ENCODE assay signal across 23 cellular contexts in the genomic region with DNA sequence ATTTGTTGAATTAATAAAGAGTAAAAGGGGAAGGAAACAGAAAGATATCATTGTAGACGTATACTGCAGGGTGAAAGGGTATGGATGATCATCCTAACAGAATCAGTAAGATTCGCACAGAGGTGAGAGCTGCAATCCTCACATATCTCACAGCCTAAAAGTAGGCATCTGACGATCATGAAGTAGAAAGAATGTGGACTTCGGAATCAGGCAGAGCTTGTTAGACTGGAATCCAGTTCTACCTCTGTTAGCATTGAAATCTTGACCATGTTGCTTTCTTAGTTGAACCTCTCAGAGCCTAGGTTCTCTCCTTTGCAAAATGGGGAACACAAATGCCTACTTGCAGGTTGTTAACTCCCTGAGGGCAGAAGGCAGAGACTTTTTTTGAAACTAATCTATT.
"Had no signal": no experiment of that assay in that cellular context is flagged by ENCODE, and none has a peak within 500 bp of the region (broad histone marks: within the 10 kb centered on the region; RNA-seq: fewer than 3 reads in every experiment).

No MANE protein-coding gene starts in this region.

- H3K36me3 ChIP-seq: SJCRH30 had no signal

- H3K4me2 ChIP-seq: KMS-11 had no signal

- H3K4me3 ChIP-seq: K562, SJCRH30 had no signal

- H3K4me1 ChIP-seq: SJCRH30 had no signal

- H3K9ac ChIP-seq: KMS-11 had no signal

- DNase-seq: Kasumi-1, MV-4-11, NCI-H1048, NCI-H1105, NCI-H1417, NCI-H1436 treated with DMSO at 0.1 percent for 48 hours, NCI-H1694, NCI-H187 treated with DMSO at 0.1 percent for 48 hours, NCI-H2029 treated with DMSO at 0.1 percent for 48 hours, NCI-H2107, NCI-H226, NCI-H446, NCI-H510A, NCI-H524 treated with DMSO at 0.1 percent for 48 hours, NCI-H69, NCI-H774, Right ventricle myocardium superior, RPMI8226, SJCRH30 had no signal

- ATAC-seq: K562, SK-N-SH treated with all-trans-retinoic acid at 6 μM for 48 hours had no signal

- H3K27ac ChIP-seq: KMS-11, SJCRH30 had no signal

- FAIRE-seq: K562, RCC 7860 had no signal
